1 cellular context compared by ENCODE assay signal in genomic region chr6:167398214-167399050, GRCh38.
TF ChIP-seq lines count a peak whose summit lies in the region.

No MANE protein-coding gene starts in this region.

TF ChIP-seq in HepG2, 621 proteins besides CTCF, POLR2A, EP300 and RAD21 (continued from another document and continues in another):
- TF ChIP-seq HOMEZ (CRISPR knock-in tag; IDR thresholded peaks at IDR 0.05; ENCODE audit: low read depth) (peak; percentile 87; the same call in 1 of the 2 replicates), SPEN (CRISPR knock-in tag; IDR thresholded peaks at IDR 0.05; ENCODE audit: low read depth) (peak; percentile 91; the same call in 1 of the 2 replicates), ZSCAN5A (CRISPR knock-in tag; IDR thresholded peaks at IDR 0.05; ENCODE audit: borderline replicate concordance) (peak; percentile 98; the same call in 1 of the 2 replicates), ZNF883 (CRISPR knock-in tag; IDR thresholded peaks at IDR 0.05; ENCODE audit: not compliant biosample characterization) (no peak), HIC2 (CRISPR knock-in tag; IDR thresholded peaks at IDR 0.05; ENCODE audit: low read depth) (peak; percentile 93; the same call in 1 of the 2 replicates), PHF21A (CRISPR knock-in tag; IDR thresholded peaks at IDR 0.05) (peak; percentile 100), HMG20B (CRISPR knock-in tag; conservative IDR thresholded peaks at IDR 0.05) (peak; percentile 100), DMTF1 (CRISPR knock-in tag; IDR thresholded peaks at IDR 0.05) (no peak), ZMAT5 (CRISPR knock-in tag; IDR thresholded peaks at IDR 0.05; ENCODE audit: borderline replicate concordance, low read depth) (no peak), ZNF574 (CRISPR knock-in tag; IDR thresholded peaks at IDR 0.05) (peak; percentile 92), ZNF615 (CRISPR knock-in tag; IDR thresholded peaks at IDR 0.05; ENCODE audit: borderline replicate concordance) (no peak), NCOA2 (CRISPR knock-in tag; IDR thresholded peaks at IDR 0.05) (peak; percentile 97), HMGA1 (CRISPR knock-in tag; conservative IDR thresholded peaks at IDR 0.05) (no peak), GLMP (CRISPR knock-in tag; IDR thresholded peaks at IDR 0.05; ENCODE audit: borderline replicate concordance) (no peak), ZNF691 (CRISPR knock-in tag; IDR thresholded peaks at IDR 0.05; ENCODE audit: borderline replicate concordance, low read depth) (peak; percentile 94; the same call in 1 of the 2 replicates), NCOR1 (IDR thresholded peaks at IDR 0.05; ENCODE audit: borderline replicate concordance, low read length) (peak; percentile 91; the same call in 1 of the 2 replicates), PAXIP1 (CRISPR knock-in tag; conservative IDR thresholded peaks at IDR 0.05) (peak; percentile 99), ATF6 (CRISPR knock-in tag; conservative IDR thresholded peaks at IDR 0.05) (0 out of 2 replicates have a peak, but pooled peaks have one; percentile 62), ZNF207 (IDR thresholded peaks at IDR 0.05; ENCODE audit: borderline replicate concordance) (no peak), CREBL2 (CRISPR knock-in tag; IDR thresholded peaks at IDR 0.05; ENCODE audit: borderline replicate concordance) (no peak), ZMAT3 (CRISPR knock-in tag; conservative IDR thresholded peaks at IDR 0.05) (peak; percentile 93), TFDP1 (CRISPR knock-in tag; IDR thresholded peaks at IDR 0.05; ENCODE audit: borderline replicate concordance) (peak; percentile 74; the same call in 1 of the 2 replicates)
